In genomic region chr10:29948971-29949370, GRCh38 we compare ENCODE assay signal across 8 cellular contexts.
A peak's percentile ranks its signal among the peaks of the same experiment; 100 is the strongest.
DNase-seq lines count a peak whose midpoint lies in the region; ATAC-seq, FAIRE-seq and TF ChIP-seq lines count a peak whose summit lies in the region.

No MANE protein-coding gene starts in this region.

- in situ Hi-C loops in GM12878 (cut with MboI): no loop called here

- no peak overlapping the region for H3K9ac ChIP-seq in GM12878 (ENCODE audit: control insufficient read depth, insufficient read depth, low read length)

- no peaks in the 10 kb centered on the region for H3K4me1 ChIP-seq in GM12878 (ENCODE audit: control insufficient read depth, insufficient read depth, low read length)

- H2AFZ ChIP-seq in GM12878 (ENCODE audit: control insufficient read depth, low read depth, low read length): no peak overlapping the region

- RAD21 ChIA-PET in GM12878 (lab: Charles Lee; ENCODE audit: unreplicated experiment): no interaction called here

- POLR2A ChIA-PET in AG04449 (lab: Yijun Ruan, JAX): interaction anchor here (0.7 to 1.9 kb wide), 2 partner anchors 53 to 202 kb away, joined by 3 to 5 read pairs; no protein-coding TSS in a partner anchor
- POLR2A ChIA-PET in GM12878 (lab: Charles Lee): no interaction called here

- no peaks in the 10 kb centered on the region for H4K20me1 ChIP-seq in GM12878 (ENCODE audit: control insufficient read depth, insufficient read depth)

- no peak overlapping the region for H3K27ac ChIP-seq in GM12878 (ENCODE audit: control insufficient read depth, insufficient read depth)

- H3K36me3 Mint-ChIP-seq in mesothelial cell of epicardium: no peaks in the 10 kb centered on the region

- no peak for DNase-seq in AG04449 (ENCODE audit: low read depth, low spot score)
- DNase-seq in GM12878 (ENCODE audit: low read depth, low spot score): no peak
- no peak for DNase-seq in mesothelial cell of epicardium (ENCODE audit: low spot score in 2 of 2, unreplicated experiment in 2 of 2)
- no peak for DNase-seq in RKO (ENCODE audit: low spot score)

- no TSS peak for BruUV-seq in GM12878 (replicated peaks; lab: Mats Ljungman, UMichigan)

- no peak for TF ChIP-seq RAD21 in GM12878 (IDR thresholded peaks at IDR 0.05; ENCODE audit: insufficient read depth, low read depth, low read length)

- no peaks in the 10 kb centered on the region for H3K9me3 ChIP-seq in GM12878 (replicated peaks; ENCODE audit: control insufficient read depth, insufficient read depth, low read length)

- TF ChIP-seq CTCF in AG04449 (IDR thresholded peaks at IDR 0.05; ENCODE audit: insufficient read depth, low read length, missing control alignments) (no peak), GM12878 (IDR thresholded peaks at IDR 0.05 in 2 of 3, conservative IDR thresholded peaks at IDR 0.05 in 1 of 3; ENCODE audit: control insufficient read depth in 2 of 3, extremely low read depth in 1 of 3, insufficient read depth in 1 of 3, low read depth in 3 of 3, low read length in 3 of 3) (no peak), mesothelial cell of epicardium (IDR thresholded peaks at IDR 0.05; ENCODE audit: unreplicated experiment) (no peak)

- CTCF ChIA-PET in AG04449 (lab: Yijun Ruan, JAX): interaction anchor here (1.6 to 1.9 kb wide), 2 partner anchors 53 to 91 kb away, joined by 4 to 6 read pairs; no protein-coding TSS in a partner anchor
- CTCF ChIA-PET in GM12878 (lab: Yijun Ruan, JAX): no interaction called here

- no peaks in the 10 kb centered on the region for H3K9me3 Mint-ChIP-seq in mesothelial cell of epicardium

- H3K27ac Mint-ChIP-seq in mesothelial cell of epicardium: peak overlapping the region; percentile 92

- peak overlapping the region; percentile 20 for H3K4me3 ChIP-seq in AG04449 (ENCODE audit: low read depth, low read length)
- no peak overlapping the region for H3K4me3 ChIP-seq in GM12878

- no peak overlapping the region for H3K4me3 Mint-ChIP-seq in mesothelial cell of epicardium

- H3K27me3 ChIP-seq in GM12878 (replicated peaks in 1 of 2; ENCODE audit: control insufficient read depth in 2 of 2, insufficient read depth in 2 of 2, low read length in 1 of 2): no peaks in the 10 kb centered on the region

- intact Hi-C loops in GM12878 (cut with micrococcal nuclease; ENCODE audit: unreplicated experiment): no loop called here

- H3K79me2 ChIP-seq in GM12878 (ENCODE audit: control insufficient read depth, insufficient read depth, low read length): no peaks in the 10 kb centered on the region

- ATAC-seq in HG03520 (IDR thresholded peaks at IDR 0.05; ENCODE audit: unreplicated experiment) (peak; percentile 56), GM12878 (peak; percentile 91), HG02571 (IDR thresholded peaks at IDR 0.05; ENCODE audit: unreplicated experiment) (no peak), GM21367 (IDR thresholded peaks at IDR 0.05; ENCODE audit: unreplicated experiment) (no peak), HG03139 (IDR thresholded peaks at IDR 0.05; ENCODE audit: unreplicated experiment) (no peak)

- FAIRE-seq in GM12878 (lab: Jason Lieb, UNC): no peak

- H3K4me1 Mint-ChIP-seq in mesothelial cell of epicardium: peaks cover 58% of the 10 kb centered on the region

- no peaks in the 10 kb centered on the region for H3K27me3 Mint-ChIP-seq in mesothelial cell of epicardium (ENCODE audit: low read depth)

- TF ChIP-seq EP300 in GM12878 (IDR thresholded peaks at IDR 0.05; ENCODE audit: borderline replicate concordance in 1 of 2, control insufficient read depth in 1 of 2, low read depth in 2 of 2, low read length in 2 of 2): no peak

- H3K36me3 ChIP-seq in GM12878 (ENCODE audit: control insufficient read depth in 2 of 2, insufficient read depth in 2 of 2, low read length in 1 of 2): no peaks in the 10 kb centered on the region

- 57% methylated on average over 5 of the region's 5 CpGs for WGBS in GM12878 (ENCODE audit: insufficient coverage, insufficient replicate concordance, low lambda C conversion rate, missing lambda C conversion rate)

- SMC1A ChIA-PET in GM12878 (lab: Charles Lee; ENCODE audit: uncharacterized antibody, unreplicated experiment): no interaction called here

- H3K4me2 ChIP-seq in GM12878 (ENCODE audit: control insufficient read depth, insufficient read depth): no peak overlapping the region

- no peak for TF ChIP-seq POLR2A in GM12878 (IDR thresholded peaks at IDR 0.05; ENCODE audit: low read depth, low read length)

TF ChIP-seq in GM12878, 131 proteins besides CTCF, POLR2A, EP300 and RAD21:
- TF ChIP-seq NR2F1 (conservative IDR thresholded peaks at IDR 0.05) (no peak), MEF2B (IDR thresholded peaks at IDR 0.05; ENCODE audit: partially characterized antibody, poor library complexity, severe bottlenecking) (no peak), BRCA1 (IDR thresholded peaks at IDR 0.05; ENCODE audit: low read depth, low read length) (no peak), NKRF (conservative IDR thresholded peaks at IDR 0.05) (no peak), IRF4 (IDR thresholded peaks at IDR 0.05; ENCODE audit: low read depth, low read length) (0 out of 2 replicates have a peak, but pooled peaks have one; percentile 25), CBX3 (IDR thresholded peaks at IDR 0.05; ENCODE audit: borderline replicate concordance, low read depth) (no peak), RUNX3 (IDR thresholded peaks at IDR 0.05; ENCODE audit: low read length) (0 out of 2 replicates have a peak, but pooled peaks have one; percentile 7), HSF1 (IDR thresholded peaks at IDR 0.05; ENCODE audit: low read depth, low read length) (no peak), KLF5 (IDR thresholded peaks at IDR 0.05; ENCODE audit: partially characterized antibody) (no peak)
- TF ChIP-seq, protein P1, sequence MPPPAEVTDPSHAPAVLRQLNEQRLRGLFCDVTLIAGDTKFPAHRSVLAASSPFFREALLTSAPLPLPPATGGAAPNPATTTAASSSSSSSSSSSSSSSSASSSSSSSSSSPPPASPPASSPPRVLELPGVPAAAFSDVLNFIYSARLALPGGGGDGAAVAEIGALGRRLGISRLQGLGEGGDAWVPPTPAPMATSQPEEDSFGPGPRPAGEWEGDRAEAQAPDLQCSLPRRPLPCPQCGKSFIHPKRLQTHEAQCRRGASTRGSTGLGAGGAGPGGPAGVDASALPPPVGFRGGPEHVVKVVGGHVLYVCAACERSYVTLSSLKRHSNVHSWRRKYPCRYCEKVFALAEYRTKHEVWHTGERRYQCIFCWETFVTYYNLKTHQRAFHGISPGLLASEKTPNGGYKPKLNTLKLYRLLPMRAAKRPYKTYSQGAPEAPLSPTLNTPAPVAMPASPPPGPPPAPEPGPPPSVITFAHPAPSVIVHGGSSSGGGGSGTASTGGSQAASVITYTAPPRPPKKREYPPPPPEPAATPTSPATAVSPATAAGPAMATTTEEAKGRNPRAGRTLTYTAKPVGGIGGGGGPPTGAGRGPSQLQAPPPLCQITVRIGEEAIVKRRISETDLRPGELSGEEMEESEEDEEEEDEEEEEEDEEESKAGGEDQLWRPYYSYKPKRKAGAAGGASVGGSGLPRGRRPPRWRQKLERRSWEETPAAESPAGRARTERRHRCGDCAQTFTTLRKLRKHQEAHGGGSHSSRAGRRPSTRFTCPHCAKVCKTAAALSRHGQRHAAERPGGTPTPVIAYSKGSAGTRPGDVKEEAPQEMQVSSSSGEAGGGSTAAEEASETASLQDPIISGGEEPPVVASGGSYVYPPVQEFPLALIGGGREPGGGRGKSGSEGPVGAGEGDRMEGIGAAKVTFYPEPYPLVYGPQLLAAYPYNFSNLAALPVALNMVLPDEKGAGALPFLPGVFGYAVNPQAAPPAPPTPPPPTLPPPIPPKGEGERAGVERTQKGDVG (CRISPR knock-in tag; IDR thresholded peaks at IDR 0.05): no peak

Comparison
In these comparisons a context has a peak if more than half of its experiments do, and no peak if none do; other contexts are left out.
1. ATAC-seq: peak in HG03520 (single experiment) and GM12878 (single experiment); none in HG02571 (single experiment), GM21367 (single experiment) and HG03139 (single experiment).